11 cellular contexts compared by ENCODE assay signal in genomic region chr7:99679032-99679399, GRCh38. TPM values are rescaled to one million over a fixed set of nuclear protein-coding genes. Genes with fewer than 3 reads are reported as not detected.
DNase-seq lines count a peak whose midpoint lies in the region; TF ChIP-seq lines count a peak whose summit lies in the region.
"Had no signal": no experiment of that assay in that cellular context is flagged by ENCODE, and none has a peak within 500 bp of the region (broad histone marks: within the 10 kb centered on the region; RNA-seq: fewer than 3 reads in every experiment).

No MANE protein-coding gene starts in this region.

- no peaks in the 10 kb centered on the region for H3K36me3 ChIP-seq in esophagus muscularis mucosa

- BruUV-seq in Calu3 (replicated peaks; lab: Mats Ljungman, UMichigan), result no TSS peak

- H3K36me3 Mint-ChIP-seq in Calu3 (ENCODE audit: insufficient read depth, unreplicated experiment) (peaks cover 27% of the 10 kb centered on the region), nephron progenitor cell (ENCODE audit: low read depth) (peaks cover 7% of the 10 kb centered on the region)

- H3K4me3 ChIP-seq in esophagus muscularis mucosa, result peak overlapping the region; percentile 9 to 27 (median 18)

- DNase-seq in Calu3, result peak; percentile 65
- DNase-seq in OCI-M1 (lab: John Stamatoyannopoulos, UW), result peak; percentile 60
- DNase-seq in esophagus muscularis mucosa (ENCODE audit: extremely low spot score), result no peak
- DNase-seq in nephron progenitor cell, result no peak
- no peak for DNase-seq in activated CD8-positive, alpha-beta memory T cell treated with anti-CD3 and anti-CD28 coated beads, Interleukin-2, amount 50 U/mL, for 48 hours
- DNase-seq in stimulated activated CD4-positive, alpha-beta T cell treated with anti-CD3 and anti-CD28 coated beads, Interleukin-4, amount 100 ng/mL, for 4 hours, result no peak
- DNase-seq in germinal center (ENCODE audit: low spot score), result no peak
- no peak for DNase-seq in NCI-H1417 treated with DMSO at 0.1 percent for 48 hours (lab: John Stamatoyannopoulos, UW)
- DNase-seq: NCI-H146, occipital lobe had no signal

- peaks cover 26% of the 10 kb centered on the region for H3K4me1 Mint-ChIP-seq in Calu3 (ENCODE audit: low read depth, unreplicated experiment)
- H3K4me1 Mint-ChIP-seq in nephron progenitor cell, result peaks cover 19% of the 10 kb centered on the region

- no peak overlapping the region for H3K27ac ChIP-seq in esophagus muscularis mucosa (replicated peaks in 1 of 4)

- H3K4me3 Mint-ChIP-seq in Calu3 (ENCODE audit: low read depth, unreplicated experiment) (peak overlapping the region; percentile 68), nephron progenitor cell (no peak overlapping the region)

- H3K27me3 Mint-ChIP-seq in Calu3 (ENCODE audit: unreplicated experiment) (no peaks in the 10 kb centered on the region), nephron progenitor cell (ENCODE audit: low read depth, poor library complexity) (peaks cover 5% of the 10 kb centered on the region)

- TF ChIP-seq CTCF in Calu3 (IDR thresholded peaks at IDR 0.05; ENCODE audit: unreplicated experiment), result no peak
- no peak for TF ChIP-seq CTCF in esophagus muscularis mucosa (IDR thresholded peaks at IDR 0.05)
- no peak for TF ChIP-seq CTCF in nephron progenitor cell (IDR thresholded peaks at IDR 0.05)

- TF ChIP-seq EP300 in esophagus muscularis mucosa (IDR thresholded peaks at IDR 0.05), result no peak

- H3K9me3 ChIP-seq in esophagus muscularis mucosa, result peaks cover 0 to 3% (median 0%) of the 10 kb centered on the region in 4 donors

- no peaks in the 10 kb centered on the region for H3K27me3 ChIP-seq in esophagus muscularis mucosa

- peaks cover 0 to 8% (median 3%) of the 10 kb centered on the region in 4 donors for H3K4me1 ChIP-seq in esophagus muscularis mucosa

- CTCF ChIA-PET in Calu3 (lab: Charles Lee), result interaction anchor here (0.7 kb wide), 1 partner anchor 159 kb away, joined by 3 read pairs; no protein-coding TSS in a partner anchor

- H3K27ac Mint-ChIP-seq in Calu3 (ENCODE audit: unreplicated experiment) (peak overlapping the region; percentile 90), nephron progenitor cell (peak overlapping the region; percentile 6)

- H3K9me3 Mint-ChIP-seq in Calu3 (ENCODE audit: low read depth, unreplicated experiment) (peaks cover 3% of the 10 kb centered on the region), nephron progenitor cell (peaks cover 29% of the 10 kb centered on the region)

- 47% methylated on average over 4 of the region's 4 CpGs for WGBS in esophagus muscularis mucosa

- no peak for TF ChIP-seq POLR2A in esophagus muscularis mucosa (IDR thresholded peaks at IDR 0.05; ENCODE audit: low read depth)

- intact Hi-C loops in Calu3 (cut with micrococcal nuclease; ENCODE audit: unreplicated experiment) (no loop called here), esophagus muscularis mucosa (cut with DNase I) (no loop called here)

RNA-seq across cellular contexts. Expression of gene CYP3A5, which starts 0.8 kb away (rescaled TPM):
- 44.9 and 70.7 TPM in 2 replicates for total RNA-seq in Calu3 (2022)
- 1 to 10 TPM in 3 of 4 donors, under 1 TPM in 1; 0.91 to 4.6 (median 2.3) TPM for total RNA-seq in esophagus muscularis mucosa
- total RNA-seq: dermis microvascular lymphatic vessel endothelial cell had no signal

RNA-seq across cellular contexts. Expression of gene CYP3A7, which starts 56.0 kb away (rescaled TPM):
- total RNA-seq in Calu3 (2022) (0.71 and 0.86 TPM in 2 replicates), esophagus muscularis mucosa (under 1 TPM in 2 of 4 donors, not detected in 2; 0.26 to 0.34 TPM)
- total RNA-seq: dermis microvascular lymphatic vessel endothelial cell, occipital lobe had no signal

Comparison
In these comparisons a context has a peak if more than half of its experiments do, and no peak if none do; other contexts are left out.
1. DNase-seq: peak in Calu3 (single experiment) and OCI-M1 (single experiment); none in esophagus muscularis mucosa (single experiment), nephron progenitor cell (single experiment), activated CD8-positive, alpha-beta memory T cell treated with anti-CD3 and anti-CD28 coated beads, Interleukin-2, amount 50 U/mL, for 48 hours (single experiment), stimulated activated CD4-positive, alpha-beta T cell treated with anti-CD3 and anti-CD28 coated beads, Interleukin-4, amount 100 ng/mL, for 4 hours (0 of 2), germinal center (single experiment) and NCI-H1417 treated with DMSO at 0.1 percent for 48 hours (single experiment).